ENCODE assay signal across 11 cellular contexts in the genomic region with DNA sequence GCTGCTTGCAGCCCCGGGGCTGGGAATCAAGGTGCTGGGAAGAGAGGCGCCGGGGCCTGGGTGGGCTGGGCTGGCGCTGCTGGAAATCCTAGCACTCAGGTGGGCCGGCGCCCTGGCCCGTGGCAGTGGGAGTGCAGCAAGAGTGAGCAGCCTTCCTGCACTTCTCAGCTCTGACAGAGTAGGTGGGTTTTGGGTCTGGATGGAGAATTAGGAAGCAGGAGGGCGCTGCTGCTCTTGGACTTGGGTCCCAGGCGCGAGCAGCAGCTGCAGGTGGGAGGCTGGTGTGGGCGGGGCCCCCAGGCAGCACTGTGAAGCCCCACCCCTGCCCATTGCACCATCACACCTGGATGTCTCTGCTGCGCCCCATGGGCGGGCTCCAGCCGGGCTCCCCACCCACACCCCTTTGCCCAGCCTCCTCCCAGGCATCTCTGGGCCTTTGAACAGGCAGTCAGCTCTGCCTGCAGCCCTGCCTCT. TPM values are rescaled to one million over a fixed set of nuclear protein-coding genes. Genes with fewer than 3 reads are reported as not detected.
A peak's percentile ranks its signal among the peaks of the same experiment; 100 is the strongest.
DNase-seq lines count a peak whose midpoint lies in the region; ATAC-seq, FAIRE-seq and TF ChIP-seq lines count a peak whose summit lies in the region.
"Had no signal": no experiment of that assay in that cellular context is flagged by ENCODE, and none has a peak within 500 bp of the region (broad histone marks: within the 10 kb centered on the region; RNA-seq: fewer than 3 reads in every experiment).

No MANE protein-coding gene starts in this region.

- H3K27me3 ChIP-seq in bronchial epithelial cell (ENCODE audit: control insufficient read depth, insufficient read depth, low read length) (no peaks in the 10 kb centered on the region), mesendoderm (ENCODE audit: insufficient read depth, low read length, poor library complexity) (no peaks in the 10 kb centered on the region)

- H3K4me1 ChIP-seq in A549 (peaks cover 56% of the 10 kb centered on the region), mesendoderm (ENCODE audit: control insufficient read depth, low read depth, low read length) (peaks cover 1% of the 10 kb centered on the region)

- H2AK5ac ChIP-seq in mesendoderm (ENCODE audit: low read length), result no peak overlapping the region

- no peak for TF ChIP-seq POLR2A in A549 (IDR thresholded peaks at IDR 0.05; ENCODE audit: low read length)

- H2BK5ac ChIP-seq in mesendoderm (ENCODE audit: low read length), result no peak overlapping the region

- no peak overlapping the region for H3K4me3 ChIP-seq in A549
- H3K4me3 ChIP-seq in bronchial epithelial cell (ENCODE audit: low read depth, low read length), result no peak overlapping the region
- H3K4me3 ChIP-seq in mesendoderm (ENCODE audit: low read length), result no peak overlapping the region

- POLR2A ChIA-PET in A549 (lab: Yijun Ruan, JAX), result no interaction called here

- H4K8ac ChIP-seq in mesendoderm (ENCODE audit: low read depth, low read length), result no peak overlapping the region

- CTCF ChIA-PET in A549 (lab: Yijun Ruan, JAX), result interaction anchor here (0.6 to 2.1 kb wide), 5 partner anchors 13 to 131 kb away, joined by 4 to 10 read pairs (median 8); a partner anchor contains a TSS

- peak in 1 of 2 experiments; percentile 4; a peak in 3 of 6 replicates for ATAC-seq in A549

- H3K27ac ChIP-seq in A549, result peak overlapping the region in 1 of 2 experiments; percentile 99; a peak in 3 of 6 replicates
- no peak overlapping the region for H3K27ac ChIP-seq in mesendoderm (ENCODE audit: low read depth, low read length)
- H3K27ac ChIP-seq: KMS-11 had no signal

- H3K23ac ChIP-seq in mesendoderm (ENCODE audit: low read length), result no peak overlapping the region

- no peak for DNase-seq in A549 (ENCODE audit: low read depth in 1 of 2, low spot score in 1 of 2)
- DNase-seq in NCI-H146 treated with DMSO at 0.1 percent for 48 hours (lab: John Stamatoyannopoulos, UW; ENCODE audit: unreplicated experiment), result peak; percentile 21
- DNase-seq in bronchial epithelial cell (ENCODE audit: low read depth), result peak; percentile 79
- DNase-seq in mesendoderm, result peak; percentile 65
- no peak for DNase-seq in activated CD8-positive, alpha-beta memory T cell treated with anti-CD3 and anti-CD28 coated beads, Interleukin-2, amount 50 U/mL, for 4 hours
- no peak for DNase-seq in T-helper 2 cell
- DNase-seq in inferior parietal cortex (ENCODE audit: extremely low spot score), result no peak
- DNase-seq in 8988T, result no peak
- DNase-seq: CD4-positive, alpha-beta memory T cell; hippocampal formation had no signal

- peaks cover 7% of the 10 kb centered on the region for H3K79me2 ChIP-seq in mesendoderm (ENCODE audit: control insufficient read depth, insufficient read depth, low read length)

- no peak overlapping the region for H4K5ac ChIP-seq in mesendoderm (ENCODE audit: low read length)

- H3K9me3 ChIP-seq in A549, result no peaks in the 10 kb centered on the region

- peaks cover 25% of the 10 kb centered on the region for H3K36me3 ChIP-seq in bronchial epithelial cell (ENCODE audit: control insufficient read depth, insufficient read depth, low read length)
- no peaks in the 10 kb centered on the region for H3K36me3 ChIP-seq in mesendoderm (ENCODE audit: control insufficient read depth, insufficient read depth, low read length)

- H3K9ac ChIP-seq in mesendoderm (ENCODE audit: low read length), result no peak overlapping the region
- H3K9ac ChIP-seq: KMS-11 had no signal

- no peak overlapping the region for H3K56ac ChIP-seq in mesendoderm (ENCODE audit: low read length)

- no peak overlapping the region for H3K4ac ChIP-seq in mesendoderm (ENCODE audit: low read depth, low read length)

- no peak overlapping the region for H3K18ac ChIP-seq in mesendoderm (ENCODE audit: low read length)

- H2BK15ac ChIP-seq in mesendoderm (replicated peaks; ENCODE audit: low read depth), result no peak overlapping the region

- H3K4me2 ChIP-seq in A549 (no peak overlapping the region), mesendoderm (ENCODE audit: low read length) (no peak overlapping the region)
- H3K4me2 ChIP-seq: KMS-11 had no signal

- FAIRE-seq in A549 (lab: Jason Lieb, UNC), result no peak
- FAIRE-seq in bronchial epithelial cell (lab: Jason Lieb, UNC), result no peak

- no peak for TF ChIP-seq CTCF in A549 (IDR thresholded peaks at IDR 0.05)
- TF ChIP-seq CTCF in bronchial epithelial cell (IDR thresholded peaks at IDR 0.05; ENCODE audit: insufficient read depth, low read length, severe bottlenecking), result no peak

- H3K79me1 ChIP-seq in mesendoderm (ENCODE audit: low read length), result peaks cover 20% of the 10 kb centered on the region

- TF ChIP-seq RAD21 in A549 (conservative IDR thresholded peaks at IDR 0.05 in 1 of 2, IDR thresholded peaks at IDR 0.05 in 1 of 2), result no peak

- H2BK120ac ChIP-seq in mesendoderm (ENCODE audit: low read depth, low read length), result no peak overlapping the region

- no peak for TF ChIP-seq EP300 in A549 (IDR thresholded peaks at IDR 0.05)

- WGBS in A549 (ENCODE audit: missing lambda C conversion rate), result 87% methylated on average over 10 of the region's 14 CpGs
- WGBS in mesendoderm (ENCODE audit: extremely low coverage, insufficient coverage, low lambda C conversion rate), result no CpG with 5 or more reads among the region's 14 CpGs

TF ChIP-seq in A549, 52 proteins besides CTCF, POLR2A, EP300 and RAD21:
- TF ChIP-seq, protein P1, sequence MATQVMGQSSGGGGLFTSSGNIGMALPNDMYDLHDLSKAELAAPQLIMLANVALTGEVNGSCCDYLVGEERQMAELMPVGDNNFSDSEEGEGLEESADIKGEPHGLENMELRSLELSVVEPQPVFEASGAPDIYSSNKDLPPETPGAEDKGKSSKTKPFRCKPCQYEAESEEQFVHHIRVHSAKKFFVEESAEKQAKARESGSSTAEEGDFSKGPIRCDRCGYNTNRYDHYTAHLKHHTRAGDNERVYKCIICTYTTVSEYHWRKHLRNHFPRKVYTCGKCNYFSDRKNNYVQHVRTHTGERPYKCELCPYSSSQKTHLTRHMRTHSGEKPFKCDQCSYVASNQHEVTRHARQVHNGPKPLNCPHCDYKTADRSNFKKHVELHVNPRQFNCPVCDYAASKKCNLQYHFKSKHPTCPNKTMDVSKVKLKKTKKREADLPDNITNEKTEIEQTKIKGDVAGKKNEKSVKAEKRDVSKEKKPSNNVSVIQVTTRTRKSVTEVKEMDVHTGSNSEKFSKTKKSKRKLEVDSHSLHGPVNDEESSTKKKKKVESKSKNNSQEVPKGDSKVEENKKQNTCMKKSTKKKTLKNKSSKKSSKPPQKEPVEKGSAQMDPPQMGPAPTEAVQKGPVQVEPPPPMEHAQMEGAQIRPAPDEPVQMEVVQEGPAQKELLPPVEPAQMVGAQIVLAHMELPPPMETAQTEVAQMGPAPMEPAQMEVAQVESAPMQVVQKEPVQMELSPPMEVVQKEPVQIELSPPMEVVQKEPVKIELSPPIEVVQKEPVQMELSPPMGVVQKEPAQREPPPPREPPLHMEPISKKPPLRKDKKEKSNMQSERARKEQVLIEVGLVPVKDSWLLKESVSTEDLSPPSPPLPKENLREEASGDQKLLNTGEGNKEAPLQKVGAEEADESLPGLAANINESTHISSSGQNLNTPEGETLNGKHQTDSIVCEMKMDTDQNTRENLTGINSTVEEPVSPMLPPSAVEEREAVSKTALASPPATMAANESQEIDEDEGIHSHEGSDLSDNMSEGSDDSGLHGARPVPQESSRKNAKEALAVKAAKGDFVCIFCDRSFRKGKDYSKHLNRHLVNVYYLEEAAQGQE (IDR thresholded peaks at IDR 0.05), result no peak
- TF ChIP-seq ZSCAN20 (CRISPR knock-in tag; IDR thresholded peaks at IDR 0.05), result no peak
- TF ChIP-seq MYC (IDR thresholded peaks at IDR 0.05; ENCODE audit: borderline replicate concordance, low read length), result no peak
- 0 out of 5 replicates have a peak, but pooled peaks of 1 of the 2 experiments have one; percentile 5 for TF ChIP-seq JUN (IDR thresholded peaks at IDR 0.05)
- TF ChIP-seq, protein P2, sequence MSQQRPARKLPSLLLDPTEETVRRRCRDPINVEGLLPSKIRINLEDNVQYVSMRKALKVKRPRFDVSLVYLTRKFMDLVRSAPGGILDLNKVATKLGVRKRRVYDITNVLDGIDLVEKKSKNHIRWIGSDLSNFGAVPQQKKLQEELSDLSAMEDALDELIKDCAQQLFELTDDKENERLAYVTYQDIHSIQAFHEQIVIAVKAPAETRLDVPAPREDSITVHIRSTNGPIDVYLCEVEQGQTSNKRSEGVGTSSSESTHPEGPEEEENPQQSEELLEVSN (IDR thresholded peaks at IDR 0.05; ENCODE audit: borderline replicate concordance, low read depth), result no peak
- TF ChIP-seq, protein P3, sequence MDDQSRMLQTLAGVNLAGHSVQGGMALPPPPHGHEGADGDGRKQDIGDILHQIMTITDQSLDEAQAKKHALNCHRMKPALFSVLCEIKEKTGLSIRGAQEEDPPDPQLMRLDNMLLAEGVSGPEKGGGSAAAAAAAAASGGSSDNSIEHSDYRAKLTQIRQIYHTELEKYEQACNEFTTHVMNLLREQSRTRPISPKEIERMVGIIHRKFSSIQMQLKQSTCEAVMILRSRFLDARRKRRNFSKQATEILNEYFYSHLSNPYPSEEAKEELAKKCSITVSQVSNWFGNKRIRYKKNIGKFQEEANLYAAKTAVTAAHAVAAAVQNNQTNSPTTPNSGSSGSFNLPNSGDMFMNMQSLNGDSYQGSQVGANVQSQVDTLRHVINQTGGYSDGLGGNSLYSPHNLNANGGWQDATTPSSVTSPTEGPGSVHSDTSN (IDR thresholded peaks at IDR 0.05), result 0 out of 2 replicates have a peak, but pooled peaks have one; percentile 25
- TF ChIP-seq POLR2AphosphoS2 (conservative IDR thresholded peaks at IDR 0.05; ENCODE audit: low read length), result peak; percentile 42; the same call in 1 of the 2 replicates

RNA-seq across cellular contexts. Expression of a gene that starts 6.0 kb away (rescaled TPM):
- 61.0 and 68.3 TPM in 2 replicates for polyA plus RNA-seq in A549 (2011; rRNA removed)
- 67.0 and 79.0 TPM in 2 replicates for polyA plus RNA-seq in A549 (2012; cell fraction: cytosol; rRNA removed)
- 29.3 and 35.6 TPM in 2 replicates for polyA plus RNA-seq in A549 (2012; cell fraction: nucleus; rRNA removed)
- 60.8 to 73.0 TPM (median 61.5 TPM) in 3 replicates for polyA plus RNA-seq in A549 (2017; fragmentation: RNase III; extraction: RNeasy Plus Mini Kit Qiagen cat#74134 plus additional on column Dnase treatment)
- polyA minus RNA-seq in A549 (2011; rRNA and poly(A)+ RNA removed), result 49.2 and 51.8 TPM in 2 replicates
- total RNA-seq in bronchial epithelial cell, result 53.7 and 64.0 TPM in 2 replicates
- polyA plus RNA-seq in mesendoderm (2013, experiment 1 of 2), result 95.3 TPM
- 94.4 TPM for polyA plus RNA-seq in mesendoderm (2013, experiment 2 of 2)

RNA-seq across cellular contexts. Expression of a gene that starts 35.5 kb away (rescaled TPM):
- polyA plus RNA-seq in A549 (2011; rRNA removed) (2.5 TPM in 2 replicates), A549 (2017; fragmentation: RNase III; extraction: RNeasy Plus Mini Kit Qiagen cat#74134 plus additional on column Dnase treatment) (8.4 to 11.2 TPM (median 11.1 TPM) in 3 replicates)
- 2.8 and 3.8 TPM in 2 replicates for polyA plus RNA-seq in A549 (2012; cell fraction: cytosol; rRNA removed)
- polyA plus RNA-seq in A549 (2012; cell fraction: nucleus; rRNA removed), result 14.1 and 21.5 TPM in 2 replicates
- polyA minus RNA-seq in A549 (2011; rRNA and poly(A)+ RNA removed), result 2.9 and 4.4 TPM in 2 replicates
- total RNA-seq in bronchial epithelial cell, result 8.2 and 12.4 TPM in 2 replicates
- 2.5 TPM for polyA plus RNA-seq in mesendoderm (2013, experiment 1 of 2)
- 2.4 TPM for polyA plus RNA-seq in mesendoderm (2013, experiment 2 of 2)

Comparison
In these comparisons a context has a peak if more than half of its experiments do, and no peak if none do; other contexts are left out.
1. DNase-seq: peak in NCI-H146 treated with DMSO at 0.1 percent for 48 hours (single experiment), bronchial epithelial cell (single experiment) and mesendoderm (single experiment); none in A549 (0 of 2), activated CD8-positive, alpha-beta memory T cell treated with anti-CD3 and anti-CD28 coated beads, Interleukin-2, amount 50 U/mL, for 4 hours (single experiment), T-helper 2 cell (0 of 5), inferior parietal cortex (single experiment) and 8988T (single experiment).